ENCODE assay signal across 22 cellular contexts in genomic region chr6:39776581-39776980, GRCh38. TPM values are rescaled to one million over a fixed set of nuclear protein-coding genes. Genes with fewer than 3 reads are reported as not detected.
"Had no signal": no experiment of that assay in that cellular context is flagged by ENCODE, and none has a peak within 500 bp of the region (broad histone marks: within the 10 kb centered on the region; RNA-seq: fewer than 3 reads in every experiment).

No MANE protein-coding gene starts in this region.

- H3K36me3 Mint-ChIP-seq: mesothelial cell of epicardium; natural killer cell; stimulated activated memory B cell treated with anti-CD40 and anti-IgM and Interleukin-4, amounts not matched to agents 10 μg/mL and 1 μg/mL and 100 μg/mL, for 72 hours had no signal

- FAIRE-seq: kidney had no signal

- H3K27me3 Mint-ChIP-seq: stimulated activated memory B cell treated with anti-CD40 and anti-IgM and Interleukin-4, amounts not matched to agents 10 μg/mL and 1 μg/mL and 100 μg/mL, for 72 hours; stimulated activated naive CD8-positive, alpha-beta T cell treated with anti-CD3 and anti-CD28 coated beads, Interleukin-15, Interleukin-2, amounts not matched to agents 100 ng/mL and 50 ng/mL, for 24 hours had no signal

- H3K4me3 ChIP-seq: esophagus squamous epithelium, prostate gland, spleen, tibial nerve, upper lobe of right lung, vagina had no signal

- H2AFZ ChIP-seq: parathyroid adenoma had no signal

- ATAC-seq: effector memory CD8-positive, alpha-beta T cell; left cardiac atrium; natural killer cell; stimulated activated memory B cell treated with anti-CD40 and anti-IgM and Interleukin-4, amounts not matched to agents 10 μg/mL and 1 μg/mL and 100 μg/mL, for 72 hours; upper lobe of right lung had no signal

- H3K27ac ChIP-seq: epithelial cell of prostate, parathyroid adenoma, prostate gland, spleen, tibial nerve, upper lobe of right lung, vagina had no signal

- H3K36me3 ChIP-seq: esophagus squamous epithelium, prostate gland, spleen, tibial nerve, upper lobe of right lung, vagina had no signal

- H3K27ac Mint-ChIP-seq: effector memory CD8-positive, alpha-beta T cell; natural killer cell; stimulated activated memory B cell treated with anti-CD40 and anti-IgM and Interleukin-4, amounts not matched to agents 10 μg/mL and 1 μg/mL and 100 μg/mL, for 72 hours; stimulated activated naive CD8-positive, alpha-beta T cell treated with anti-CD3 and anti-CD28 coated beads, Interleukin-15, Interleukin-2, amounts not matched to agents 100 ng/mL and 50 ng/mL, for 24 hours had no signal

- H3K4me3 Mint-ChIP-seq: effector memory CD8-positive, alpha-beta T cell; mesothelial cell of epicardium; natural killer cell; stimulated activated memory B cell treated with anti-CD40 and anti-IgM and Interleukin-4, amounts not matched to agents 10 μg/mL and 1 μg/mL and 100 μg/mL, for 72 hours; stimulated activated naive CD8-positive, alpha-beta T cell treated with anti-CD3 and anti-CD28 coated beads, Interleukin-15, Interleukin-2, amounts not matched to agents 100 ng/mL and 50 ng/mL, for 24 hours had no signal

- H3K27me3 ChIP-seq: esophagus squamous epithelium, spleen, tibial nerve, upper lobe of right lung, vagina had no signal

- H3K79me2 ChIP-seq: parathyroid adenoma had no signal

- H3K9me3 ChIP-seq: esophagus squamous epithelium, prostate gland, spleen, tibial nerve, upper lobe of right lung, vagina had no signal

- H3K4me1 Mint-ChIP-seq: natural killer cell; stimulated activated memory B cell treated with anti-CD40 and anti-IgM and Interleukin-4, amounts not matched to agents 10 μg/mL and 1 μg/mL and 100 μg/mL, for 72 hours had no signal

- H3K9me3 Mint-ChIP-seq: effector memory CD8-positive, alpha-beta T cell; natural killer cell; stimulated activated memory B cell treated with anti-CD40 and anti-IgM and Interleukin-4, amounts not matched to agents 10 μg/mL and 1 μg/mL and 100 μg/mL, for 72 hours; stimulated activated naive CD8-positive, alpha-beta T cell treated with anti-CD3 and anti-CD28 coated beads, Interleukin-15, Interleukin-2, amounts not matched to agents 100 ng/mL and 50 ng/mL, for 24 hours had no signal

- DNase-seq: effector memory CD8-positive, alpha-beta T cell; esophagus squamous epithelium; foreskin fibroblast; kidney; left cardiac atrium; left ventricle myocardium superior; natural killer cell; occipital lobe; spleen; stimulated activated CD4-positive, alpha-beta T cell treated with anti-CD3 and anti-CD28 coated beads, Interleukin-15, amount 100 ng/mL, for 24 hours; stimulated activated CD4-positive, alpha-beta T cell treated with anti-CD3 and anti-CD28 coated beads, Interleukin-1b, Interleukin-23, amount 100 ng/mL, for 48 hours; stimulated activated CD4-positive, alpha-beta T cell treated with anti-CD3 and anti-CD28 coated beads, Interleukin-4, amount 100 ng/mL, for 24 hours; upper lobe of right lung had no signal

- H3K4me1 ChIP-seq: parathyroid adenoma, prostate gland, spleen, upper lobe of right lung, vagina had no signal

RNA-seq across cellular contexts. Expression of gene DAAM2, which starts 15.6 kb away (rescaled TPM):
- total RNA-seq: natural killer cell had no signal

RNA-seq across cellular contexts. Expression of gene KIF6, which starts 51.4 kb away (rescaled TPM):
- total RNA-seq: myocyte, natural killer cell, vagina had no signal
